Comparison of ENCODE assay signal across 18 cellular contexts in the genomic region with DNA sequence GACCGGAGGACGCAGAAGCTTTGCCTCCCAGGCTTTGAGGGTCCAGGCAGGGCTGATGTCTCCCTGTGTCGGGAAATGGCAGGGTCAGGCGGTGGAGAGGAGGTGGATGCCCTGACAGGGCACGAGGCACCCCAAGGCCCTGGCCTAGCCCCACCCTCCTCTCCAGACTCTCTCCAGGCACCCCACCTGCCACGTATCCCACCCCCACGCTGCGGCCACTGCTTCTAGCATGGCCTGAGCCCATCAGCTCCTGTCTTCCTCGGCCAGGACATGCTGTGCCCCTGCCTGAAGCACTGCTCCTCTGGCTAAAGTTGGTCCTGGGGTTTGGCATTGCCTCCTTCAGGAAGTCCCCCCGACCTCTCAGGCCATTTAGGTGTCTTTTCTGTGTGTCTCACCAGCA.
DNase-seq lines count a peak whose midpoint lies in the region; ATAC-seq and TF ChIP-seq lines count a peak whose summit lies in the region.
"Had no signal": no experiment of that assay in that cellular context is flagged by ENCODE, and none has a peak within 500 bp of the region (broad histone marks: within the 10 kb centered on the region; RNA-seq: fewer than 3 reads in every experiment).

No MANE protein-coding gene starts in this region.

- H3K27ac ChIP-seq in liver (ENCODE audit: low read depth in 1 of 2, low read length in 2 of 2) (peak overlapping the region; percentile 65 to 97), RWPE1 (no peak overlapping the region), transverse colon (no peak overlapping the region)

- 95% methylated on average over 10 of the region's 10 CpGs for WGBS in liver
- 75 to 85% methylated on average over 5 to 10 of the region's 10 CpGs for WGBS in transverse colon (ENCODE audit: low coverage in 1 of 2), 2 donors

- H3K9me3 ChIP-seq in liver (ENCODE audit: control insufficient read depth in 4 of 4, low read length in 3 of 4) = no peaks in the 10 kb centered on the region
- no peaks in the 10 kb centered on the region for H3K9me3 ChIP-seq in transverse colon

- no peak overlapping the region for H3K9ac ChIP-seq in liver (ENCODE audit: low read depth in 1 of 2, low read length in 2 of 2)

- H3K4me3 ChIP-seq in liver (ENCODE audit: low read depth in 1 of 3, low read length in 3 of 3) (no peak overlapping the region), transverse colon (no peak overlapping the region)
- H3K4me3 ChIP-seq: GM12878 had no signal

- CTCF ChIA-PET in WTC11 (lab: Charles Lee) (interaction anchor here (1.5 kb wide), 1 partner anchor 10 kb away, joined by 4 read pairs; no protein-coding TSS in a partner anchor), RWPE1 (lab: Yijun Ruan, JAX) (no interaction called here)

- H3K36me3 Mint-ChIP-seq in WTC11 = no peaks in the 10 kb centered on the region
- H3K36me3 Mint-ChIP-seq: CD4-positive, CD25-positive, alpha-beta regulatory T cell; CD8-positive, alpha-beta memory T cell had no signal

- no peaks in the 10 kb centered on the region for H3K9me3 Mint-ChIP-seq in WTC11
- H3K9me3 Mint-ChIP-seq: CD4-positive, CD25-positive, alpha-beta regulatory T cell; CD8-positive, alpha-beta memory T cell; H9 had no signal

- no peak for ATAC-seq in left ventricle myocardium superior
- ATAC-seq in WTC11 = no peak
- ATAC-seq: GM12878 had no signal

- TF ChIP-seq EP300 in transverse colon (IDR thresholded peaks at IDR 0.05; ENCODE audit: low read depth) = no peak

- no peak for TF ChIP-seq RAD21 in liver (IDR thresholded peaks at IDR 0.05)

- intact Hi-C loops in left ventricle myocardium superior (cut with micrococcal nuclease) = no loop called here
- intact Hi-C loops in cardiac septum (cut with DNase I) = no loop called here
- intact Hi-C loops in transverse colon (cut with DNase I; ENCODE audit: low total_unique reads) = no loop called here

- H3K36me3 ChIP-seq in liver (ENCODE audit: control insufficient read depth in 4 of 4, insufficient read depth in 3 of 4, low read depth in 1 of 4, low read length in 3 of 4) = no peaks in the 10 kb centered on the region
- H3K36me3 ChIP-seq in transverse colon = no peaks in the 10 kb centered on the region

- in situ Hi-C loops in transverse colon (cut with MboI; ENCODE audit: low pct_ligation_motif_present in 1 of 4, low pct_unique_long_range_greater_than_20kb in 1 of 4, low sequenced_read_pairs in 3 of 4) = no loop called here

- no peaks in the 10 kb centered on the region for H3K27me3 Mint-ChIP-seq in WTC11 (ENCODE audit: low read depth)

- H3K4me1 Mint-ChIP-seq in WTC11 = no peaks in the 10 kb centered on the region
- H3K4me1 Mint-ChIP-seq: CD4-positive, CD25-positive, alpha-beta regulatory T cell; CD8-positive, alpha-beta memory T cell had no signal

- TF ChIP-seq POLR2A in transverse colon (IDR thresholded peaks at IDR 0.05) = no peak

- peak overlapping the region; percentile 79 for H3K27ac Mint-ChIP-seq in WTC11
- H3K27ac Mint-ChIP-seq: CD4-positive, CD25-positive, alpha-beta regulatory T cell had no signal

- H3K4me3 Mint-ChIP-seq in WTC11 = no peak overlapping the region
- H3K4me3 Mint-ChIP-seq: CD4-positive, CD25-positive, alpha-beta regulatory T cell; CD8-positive, alpha-beta memory T cell; H9 had no signal

- no peak for TF ChIP-seq CTCF in WTC11 (IDR thresholded peaks at IDR 0.05)
- TF ChIP-seq CTCF in liver (IDR thresholded peaks at IDR 0.05; ENCODE audit: low read depth, low read length, missing input control) = no peak
- no peak for TF ChIP-seq CTCF in RWPE1 (conservative IDR thresholded peaks at IDR 0.05; ENCODE audit: low read depth)
- no peak for TF ChIP-seq CTCF in transverse colon (IDR thresholded peaks at IDR 0.05)

- H3K27me3 ChIP-seq in liver (ENCODE audit: control insufficient read depth in 4 of 4, insufficient read depth in 4 of 4, low read length in 3 of 4) = no peaks in the 10 kb centered on the region
- peaks cover 26% of the 10 kb centered on the region for H3K27me3 ChIP-seq in transverse colon

- H3K4me1 ChIP-seq in liver (ENCODE audit: control insufficient read depth in 4 of 4, insufficient read depth in 4 of 4, low read length in 3 of 4) (peaks cover 37 to 86% (median 72%) of the 10 kb centered on the region in 4 donors), transverse colon (no peaks in the 10 kb centered on the region)

- POLR2A ChIA-PET in WTC11 (lab: Charles Lee) = no interaction called here
- POLR2A ChIA-PET in RWPE1 (lab: Yijun Ruan, JAX; ENCODE audit: low non-redundant PET) = no interaction called here

- DNase-seq in left ventricle myocardium superior (peak; percentile 20), cardiac septum (ENCODE audit: low spot score) (no peak), WTC11 (ENCODE audit: low spot score) (no peak), RWPE1 (ENCODE audit: low spot score) (no peak), transverse colon (no peak)
- DNase-seq in activated CD4-positive, alpha-beta T cell treated with anti-CD3 and anti-CD28 coated beads, Interleukin-2, amount 50 U/mL, for 1 hour = no peak
- DNase-seq: 8988T; C1 segment of cervical spinal cord; CD4-positive, CD25-positive, alpha-beta regulatory T cell; CD8-positive, alpha-beta memory T cell; COR-L47; DMS 273 treated with DMSO at 0.1 percent for 48 hours; DMS53; DND-41; EL; H9 had no signal

TF ChIP-seq in WTC11, 78 proteins besides CTCF, POLR2A, EP300 and RAD21 (continues in another document):
- TF ChIP-seq KAT7 (CRISPR knock-in tag; IDR thresholded peaks at IDR 0.05; ENCODE audit: borderline replicate concordance) = no peak
- TF ChIP-seq CBFB (CRISPR knock-in tag; IDR thresholded peaks at IDR 0.05; ENCODE audit: low read depth) = no peak
- no peak for TF ChIP-seq ZSCAN18 (CRISPR knock-in tag; IDR thresholded peaks at IDR 0.05)
- TF ChIP-seq, protein P1, sequence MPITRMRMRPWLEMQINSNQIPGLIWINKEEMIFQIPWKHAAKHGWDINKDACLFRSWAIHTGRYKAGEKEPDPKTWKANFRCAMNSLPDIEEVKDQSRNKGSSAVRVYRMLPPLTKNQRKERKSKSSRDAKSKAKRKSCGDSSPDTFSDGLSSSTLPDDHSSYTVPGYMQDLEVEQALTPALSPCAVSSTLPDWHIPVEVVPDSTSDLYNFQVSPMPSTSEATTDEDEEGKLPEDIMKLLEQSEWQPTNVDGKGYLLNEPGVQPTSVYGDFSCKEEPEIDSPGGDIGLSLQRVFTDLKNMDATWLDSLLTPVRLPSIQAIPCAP (CRISPR knock-in tag; IDR thresholded peaks at IDR 0.05) = no peak
- no peak for TF ChIP-seq ZNF317 (CRISPR knock-in tag; IDR thresholded peaks at IDR 0.05; ENCODE audit: borderline replicate concordance, low read depth)
- TF ChIP-seq ESRRA (CRISPR knock-in tag; IDR thresholded peaks at IDR 0.05; ENCODE audit: borderline replicate concordance) = no peak
- no peak for TF ChIP-seq NFE2L1 (CRISPR knock-in tag; IDR thresholded peaks at IDR 0.05)
- no peak for TF ChIP-seq NFATC4 (CRISPR knock-in tag; IDR thresholded peaks at IDR 0.05)
- no peak for TF ChIP-seq ATF1 (CRISPR knock-in tag; IDR thresholded peaks at IDR 0.05)

TF ChIP-seq in liver, 16 proteins besides CTCF, POLR2A, EP300 and RAD21:
- TF ChIP-seq HNF4A (conservative IDR thresholded peaks at IDR 0.05) (no peak), JUND (IDR thresholded peaks at IDR 0.05) (no peak), NR2F2 (IDR thresholded peaks at IDR 0.05) (no peak), FOXA2 (IDR thresholded peaks at IDR 0.05) (no peak), GABPA (IDR thresholded peaks at IDR 0.05 in 1 of 2, conservative IDR thresholded peaks at IDR 0.05 in 1 of 2) (no peak), SP1 (IDR thresholded peaks at IDR 0.05) (no peak), RXRA (IDR thresholded peaks at IDR 0.05) (no peak)
- TF ChIP-seq, protein P2, sequence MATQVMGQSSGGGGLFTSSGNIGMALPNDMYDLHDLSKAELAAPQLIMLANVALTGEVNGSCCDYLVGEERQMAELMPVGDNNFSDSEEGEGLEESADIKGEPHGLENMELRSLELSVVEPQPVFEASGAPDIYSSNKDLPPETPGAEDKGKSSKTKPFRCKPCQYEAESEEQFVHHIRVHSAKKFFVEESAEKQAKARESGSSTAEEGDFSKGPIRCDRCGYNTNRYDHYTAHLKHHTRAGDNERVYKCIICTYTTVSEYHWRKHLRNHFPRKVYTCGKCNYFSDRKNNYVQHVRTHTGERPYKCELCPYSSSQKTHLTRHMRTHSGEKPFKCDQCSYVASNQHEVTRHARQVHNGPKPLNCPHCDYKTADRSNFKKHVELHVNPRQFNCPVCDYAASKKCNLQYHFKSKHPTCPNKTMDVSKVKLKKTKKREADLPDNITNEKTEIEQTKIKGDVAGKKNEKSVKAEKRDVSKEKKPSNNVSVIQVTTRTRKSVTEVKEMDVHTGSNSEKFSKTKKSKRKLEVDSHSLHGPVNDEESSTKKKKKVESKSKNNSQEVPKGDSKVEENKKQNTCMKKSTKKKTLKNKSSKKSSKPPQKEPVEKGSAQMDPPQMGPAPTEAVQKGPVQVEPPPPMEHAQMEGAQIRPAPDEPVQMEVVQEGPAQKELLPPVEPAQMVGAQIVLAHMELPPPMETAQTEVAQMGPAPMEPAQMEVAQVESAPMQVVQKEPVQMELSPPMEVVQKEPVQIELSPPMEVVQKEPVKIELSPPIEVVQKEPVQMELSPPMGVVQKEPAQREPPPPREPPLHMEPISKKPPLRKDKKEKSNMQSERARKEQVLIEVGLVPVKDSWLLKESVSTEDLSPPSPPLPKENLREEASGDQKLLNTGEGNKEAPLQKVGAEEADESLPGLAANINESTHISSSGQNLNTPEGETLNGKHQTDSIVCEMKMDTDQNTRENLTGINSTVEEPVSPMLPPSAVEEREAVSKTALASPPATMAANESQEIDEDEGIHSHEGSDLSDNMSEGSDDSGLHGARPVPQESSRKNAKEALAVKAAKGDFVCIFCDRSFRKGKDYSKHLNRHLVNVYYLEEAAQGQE (IDR thresholded peaks at IDR 0.05) = no peak

Comparison
In these comparisons a context has a peak if more than half of its experiments do, and no peak if none do; other contexts are left out.
1. H3K27ac ChIP-seq: peak in liver (2 of 2); none in RWPE1 (single experiment) and transverse colon (0 of 4).